28 cellular contexts compared by ENCODE assay signal in genomic region chr10:34981834-34982233, GRCh38.
DNase-seq lines count a peak whose midpoint lies in the region; ATAC-seq, FAIRE-seq and TF ChIP-seq lines count a peak whose summit lies in the region.
"Had no signal": no experiment of that assay in that cellular context is flagged by ENCODE, and none has a peak within 500 bp of the region (broad histone marks: within the 10 kb centered on the region; RNA-seq: fewer than 3 reads in every experiment).

No MANE protein-coding gene starts in this region.

- TF ChIP-seq EP300 in HepG2 (IDR thresholded peaks at IDR 0.05; ENCODE audit: low read depth in 2 of 2, low read length in 2 of 2) (no peak), HepG2 (CRISPR knock-in tag; IDR thresholded peaks at IDR 0.05; ENCODE audit: borderline replicate concordance) (no peak), K562 (IDR thresholded peaks at IDR 0.05; ENCODE audit: low read length) (no peak), esophagus muscularis mucosa (IDR thresholded peaks at IDR 0.05) (no peak)

- peaks cover 5% of the 10 kb centered on the region for H3K36me3 Mint-ChIP-seq in neural crest cell (ENCODE audit: low read depth)
- H3K36me3 Mint-ChIP-seq: CD14-positive monocyte; CD4-positive, CD25-positive, alpha-beta regulatory T cell had no signal

- no peak for FAIRE-seq in HepG2 (lab: Jason Lieb, UNC)
- FAIRE-seq in K562 (lab: Jason Lieb, UNC) = no peak
- FAIRE-seq: GM12878, GM12892, GM18507, GM19239 had no signal

- H3K4me2 ChIP-seq in HepG2 (ENCODE audit: low read depth, low read length) (no peak overlapping the region), K562 (ENCODE audit: insufficient read depth, low read length) (no peak overlapping the region)
- H3K4me2 ChIP-seq: BLaER1 had no signal

- WGBS in HepG2 (ENCODE audit: low lambda C conversion rate) = 39% methylated on average over 2 of the region's 2 CpGs
- 73% methylated on average over 2 of the region's 2 CpGs for WGBS in right lobe of liver (ENCODE audit: insufficient coverage, low coverage, low lambda C conversion rate, missing lambda C conversion rate)
- WGBS in K562 (ENCODE audit: insufficient coverage, low coverage, missing lambda C conversion rate) = 0% methylated on average over 2 of the region's 2 CpGs
- 82% methylated on average over 2 of the region's 2 CpGs for WGBS in esophagus muscularis mucosa

- H2AFZ ChIP-seq in HepG2 (ENCODE audit: low read length) = no peak overlapping the region
- H2AFZ ChIP-seq in K562 (ENCODE audit: low read depth, low read length) = no peak overlapping the region

- H4K20me1 ChIP-seq in HepG2 (ENCODE audit: insufficient read depth, low read length) (no peaks in the 10 kb centered on the region), K562 (replicated peaks; ENCODE audit: control insufficient read depth, insufficient read depth, low read length) (no peaks in the 10 kb centered on the region)
- H4K20me1 ChIP-seq: BLaER1 had no signal

- peaks cover 16% of the 10 kb centered on the region for H3K9me3 Mint-ChIP-seq in neural crest cell

- no peak overlapping the region for H3K9ac ChIP-seq in HepG2 (ENCODE audit: insufficient read depth, low read depth, low read length)
- H3K9ac ChIP-seq in K562 (ENCODE audit: insufficient read depth in 1 of 2, low read depth in 2 of 2, low read length in 2 of 2) = no peak overlapping the region
- H3K9ac ChIP-seq: BLaER1 had no signal

- no peaks in the 10 kb centered on the region for H3K27me3 Mint-ChIP-seq in neural crest cell (ENCODE audit: low read depth)

- TF ChIP-seq RAD21 in HepG2 (CRISPR knock-in tag; IDR thresholded peaks at IDR 0.05) (no peak), K562 (CRISPR knock-in tag; conservative IDR thresholded peaks at IDR 0.05 in 1 of 2, IDR thresholded peaks at IDR 0.05 in 1 of 2) (no peak)

- no peak for DNase-seq in HepG2 (ENCODE audit: low spot score)
- DNase-seq in right lobe of liver = no peak
- DNase-seq in K562 (ENCODE audit: extremely low read depth in 1 of 4, low spot score in 3 of 4) = peak in 1 of 4 experiments; percentile 4
- DNase-seq in neural crest cell (ENCODE audit: low read depth, low spot score) = no peak
- no peak for DNase-seq in mesenteric fat pad (ENCODE audit: low spot score)
- DNase-seq in esophagus muscularis mucosa (ENCODE audit: extremely low spot score) = no peak
- DNase-seq in NCI-H69 (lab: John Stamatoyannopoulos, UW) = no peak
- DNase-seq: ACHN; BE2C; C1 segment of cervical spinal cord; CD4-positive, alpha-beta memory T cell; CD4-positive, CD25-positive, alpha-beta regulatory T cell; CD8-positive, alpha-beta memory T cell; COR-L47; DMS 273 treated with DMSO at 0.1 percent for 48 hours; DMS153; DMS53; DMS79; DND-41; EL; GDM1 had no signal

- BruUV-seq in HepG2 (replicated peaks; lab: Mats Ljungman, UMichigan) (no TSS peak), K562 (replicated peaks; lab: Mats Ljungman, UMichigan) (no TSS peak)

- H3K4me1 Mint-ChIP-seq in neural crest cell = peaks cover 3% of the 10 kb centered on the region
- H3K4me1 Mint-ChIP-seq: CD14-positive monocyte; CD4-positive, alpha-beta memory T cell; CD4-positive, CD25-positive, alpha-beta regulatory T cell; CD8-positive, alpha-beta memory T cell had no signal

- POLR2A ChIA-PET in HepG2 (lab: Yijun Ruan, JAX) (no interaction called here), K562 (lab: Yijun Ruan, JAX) (interaction anchor here (0.6 kb wide), 1 partner anchor 73 kb away, joined by 4 read pairs; no protein-coding TSS in a partner anchor)

- H3K27ac ChIP-seq in HepG2 (ENCODE audit: extremely low read length, insufficient read depth, low read length) = no peak overlapping the region
- no peak overlapping the region for H3K27ac ChIP-seq in right lobe of liver
- no peak overlapping the region for H3K27ac ChIP-seq in K562 (ENCODE audit: extremely low read depth, low read depth, low read length)
- H3K27ac ChIP-seq in esophagus muscularis mucosa (replicated peaks in 1 of 4) = no peak overlapping the region
- H3K27ac ChIP-seq: 22Rv1, BLaER1 had no signal

- H3K4me1 ChIP-seq in HepG2 (ENCODE audit: insufficient read depth, low read length) (no peaks in the 10 kb centered on the region), right lobe of liver (no peaks in the 10 kb centered on the region), K562 (replicated peaks in 1 of 2; ENCODE audit: control insufficient read depth in 2 of 2, insufficient read depth in 2 of 2, low read length in 2 of 2) (no peaks in the 10 kb centered on the region), esophagus muscularis mucosa (no peaks in the 10 kb centered on the region)
- H3K4me1 ChIP-seq: BE2C, BLaER1 had no signal

- CTCF ChIA-PET in HepG2 (lab: Yijun Ruan, JAX; ENCODE audit: low intra/inter-chr PET ratio, low total read pairs) = no interaction called here
- CTCF ChIA-PET in K562 (lab: Yijun Ruan, JAX; ENCODE audit: low intra/inter-chr PET ratio) = no interaction called here

- TF ChIP-seq CTCF in HepG2 (CRISPR knock-in tag; IDR thresholded peaks at IDR 0.05) (no peak), right lobe of liver (IDR thresholded peaks at IDR 0.05) (no peak), K562 (IDR thresholded peaks at IDR 0.05 in 2 of 3, conservative IDR thresholded peaks at IDR 0.05 in 1 of 3; ENCODE audit: insufficient read depth in 2 of 3, low read depth in 1 of 3, low read length in 3 of 3) (no peak), neural crest cell (conservative IDR thresholded peaks at IDR 0.05) (no peak), esophagus muscularis mucosa (IDR thresholded peaks at IDR 0.05) (no peak)

- no peaks in the 10 kb centered on the region for H3K9me1 ChIP-seq in K562 (ENCODE audit: control insufficient read depth, insufficient read depth, low read length)

- H3K79me2 ChIP-seq in HepG2 (ENCODE audit: insufficient read depth, low read length) (no peaks in the 10 kb centered on the region), K562 (ENCODE audit: control insufficient read depth, insufficient read depth, low read length) (no peaks in the 10 kb centered on the region)

- ATAC-seq in HepG2 = no peak
- no peak for ATAC-seq in right lobe of liver
- no peak for ATAC-seq in K562
- ATAC-seq: GM12878 had no signal

- TF ChIP-seq POLR2A in HepG2 (IDR thresholded peaks at IDR 0.05; ENCODE audit: insufficient read depth in 1 of 2, low read depth in 2 of 2, low read length in 2 of 2) (no peak), right lobe of liver (IDR thresholded peaks at IDR 0.05) (no peak), K562 (conservative IDR thresholded peaks at IDR 0.05) (no peak), esophagus muscularis mucosa (IDR thresholded peaks at IDR 0.05; ENCODE audit: low read depth) (no peak)

- H3K36me3 ChIP-seq in HepG2 (replicated peaks in 1 of 2; ENCODE audit: control insufficient read depth in 1 of 2, insufficient read depth in 2 of 2, low read length in 2 of 2) (no peaks in the 10 kb centered on the region), right lobe of liver (no peaks in the 10 kb centered on the region), K562 (ENCODE audit: control insufficient read depth, insufficient read depth, low read length) (no peaks in the 10 kb centered on the region), esophagus muscularis mucosa (no peaks in the 10 kb centered on the region)
- H3K36me3 ChIP-seq: BE2C, BLaER1 had no signal

- peaks cover 0 to 10% of the 10 kb centered on the region in 2 experiments; a peak in 1 of 5 replicates for H3K27me3 ChIP-seq in HepG2 (ENCODE audit: control insufficient read depth in 1 of 2, insufficient read depth in 2 of 2, low read length in 2 of 2)
- no peaks in the 10 kb centered on the region for H3K27me3 ChIP-seq in right lobe of liver
- peaks cover 6 to 13% of the 10 kb centered on the region in 2 experiments; a peak in 4 of 5 replicates for H3K27me3 ChIP-seq in K562 (ENCODE audit: control insufficient read depth in 2 of 2, insufficient read depth in 2 of 2, low read length in 2 of 2)
- H3K27me3 ChIP-seq in esophagus muscularis mucosa = no peaks in the 10 kb centered on the region
- H3K27me3 ChIP-seq: BE2C, BLaER1 had no signal

- in situ Hi-C loops in HepG2 (cut with HindIII; ENCODE audit: extremely low pct_ligation_motif_present, low pct_unique_long_range_greater_than_20kb) (no loop called here), K562 (cut with MboI) (loop anchor here (10.0 kb wide), 1 partner anchor 317 kb away; no protein-coding TSS in a partner anchor)

- H3K9me3 ChIP-seq in HepG2 (ENCODE audit: low read length) (peaks cover 10% of the 10 kb centered on the region), right lobe of liver (no peaks in the 10 kb centered on the region), K562 (replicated peaks; ENCODE audit: control insufficient read depth, insufficient read depth, low read depth, low read length) (0 out of 2 replicates have a peak, but pooled peaks cover 4% of the 10 kb centered on the region), esophagus muscularis mucosa (peaks cover 0 to 20% (median 11%) of the 10 kb centered on the region in 4 donors)
- H3K9me3 ChIP-seq: BE2C had no signal

- intact Hi-C loops in HepG2 (cut with micrococcal nuclease; ENCODE audit: unreplicated experiment) = loop anchor here (10.0 kb wide), 2 partner anchors 147 to 327 kb away; no protein-coding TSS in a partner anchor
- intact Hi-C loops in right lobe of liver (cut with DNase I) = no loop called here
- intact Hi-C loops in K562 (cut with micrococcal nuclease) = no loop called here
- intact Hi-C loops in esophagus muscularis mucosa (cut with DNase I) = no loop called here

- H3K4me3 Mint-ChIP-seq in neural crest cell = no peak overlapping the region
- H3K4me3 Mint-ChIP-seq: CD14-positive monocyte; CD4-positive, alpha-beta memory T cell; CD4-positive, CD25-positive, alpha-beta regulatory T cell; CD8-positive, alpha-beta memory T cell had no signal

- H3K4me3 ChIP-seq in HepG2 (replicated peaks in 1 of 3; ENCODE audit: insufficient read depth in 1 of 3, low read depth in 2 of 3, low read length in 3 of 3) (no peak overlapping the region), right lobe of liver (no peak overlapping the region), K562 (no peak overlapping the region), esophagus muscularis mucosa (no peak overlapping the region)
- H3K4me3 ChIP-seq: BLaER1, GM12878 had no signal

- H3K27ac Mint-ChIP-seq in neural crest cell (ENCODE audit: unreplicated experiment) = peak overlapping the region; percentile 43
- H3K27ac Mint-ChIP-seq: CD14-positive monocyte; CD4-positive, alpha-beta memory T cell; CD4-positive, CD25-positive, alpha-beta regulatory T cell; CD8-positive, alpha-beta memory T cell had no signal

TF ChIP-seq in HepG2, 621 proteins besides CTCF, POLR2A, EP300 and RAD21 (continues in another document):
- no peak for TF ChIP-seq PPARG (CRISPR knock-in tag; conservative IDR thresholded peaks at IDR 0.05)
- no peak for TF ChIP-seq PRMT3 (CRISPR knock-in tag; IDR thresholded peaks at IDR 0.05; ENCODE audit: borderline replicate concordance, low read depth)
- TF ChIP-seq NFE2L2 (IDR thresholded peaks at IDR 0.05; ENCODE audit: low read length) = peak; percentile 56; the same call in 1 of the 2 replicates

TF ChIP-seq in K562, 482 proteins besides CTCF, POLR2A, EP300 and RAD21 (continues in another document):
- TF ChIP-seq CTBP1 (IDR thresholded peaks at IDR 0.05; ENCODE audit: borderline replicate concordance) (no peak), JUN (IDR thresholded peaks at IDR 0.05; ENCODE audit: borderline replicate concordance, low read depth, low read length) (no peak), JUN (CRISPR knock-in tag; IDR thresholded peaks at IDR 0.05; ENCODE audit: borderline replicate concordance) (no peak), NFE2 (IDR thresholded peaks at IDR 0.05; ENCODE audit: low read depth) (peak; percentile 63), ZNF586 (CRISPR knock-in tag; conservative IDR thresholded peaks at IDR 0.05) (no peak)

Comparison
In these comparisons a context has a peak if more than half of its experiments do, and no peak if none do; other contexts are left out.
1. Of the 241 proteins assayed by ChIP-seq in both HepG2 and K562: peak only in HepG2: none; only in K562: MAFF, MAFG, NFE2 and NFE2L1; in both: MAFK; in neither: 236.